ENCODE assay signal across 15 cellular contexts in genomic region chr7:5413449-5413786, GRCh38. TPM values are rescaled to one million over a fixed set of nuclear protein-coding genes. Genes with fewer than 3 reads are reported as not detected.
A peak's percentile ranks its signal among the peaks of the same experiment; 100 is the strongest.
DNase-seq lines count a peak whose midpoint lies in the region; ATAC-seq and TF ChIP-seq lines count a peak whose summit lies in the region.
"Had no signal": no experiment of that assay in that cellular context is flagged by ENCODE, and none has a peak within 500 bp of the region (broad histone marks: within the 10 kb centered on the region; RNA-seq: fewer than 3 reads in every experiment).

No MANE protein-coding gene starts in this region.

- no peak overlapping the region for H2AFZ ChIP-seq in mammary epithelial cell (ENCODE audit: low read depth, low read length)

- peaks cover 53% of the 10 kb centered on the region for H3K36me3 Mint-ChIP-seq in MCF 10A (ENCODE audit: insufficient read depth, unreplicated experiment)
- peaks cover 23% of the 10 kb centered on the region for H3K36me3 Mint-ChIP-seq in progenitor cell of endocrine pancreas (ENCODE audit: insufficient read depth)
- H3K36me3 Mint-ChIP-seq: activated naive CD4-positive, alpha-beta T cell treated with anti-CD3 and anti-CD28 coated beads, Interleukin-2, amount 10 ng/mL, durations not matched to agents 7 days and 5 days; naive thymus-derived CD4-positive, alpha-beta T cell had no signal

- H3K9me3 ChIP-seq in mammary epithelial cell (replicated peaks; ENCODE audit: insufficient read depth, low read length) (no peaks in the 10 kb centered on the region), esophagus muscularis mucosa (no peaks in the 10 kb centered on the region), upper lobe of right lung (no peaks in the 10 kb centered on the region), aorta (ENCODE audit: control insufficient read depth, low read length) (no peaks in the 10 kb centered on the region)
- H3K9me3 ChIP-seq: right atrium auricular region had no signal

- no peak for TF ChIP-seq POLR2A in esophagus muscularis mucosa (IDR thresholded peaks at IDR 0.05; ENCODE audit: low read depth)

- TF ChIP-seq EP300 in esophagus muscularis mucosa (IDR thresholded peaks at IDR 0.05), result no peak

- TF ChIP-seq CTCF in MCF 10A (IDR thresholded peaks at IDR 0.05; ENCODE audit: unreplicated experiment) (no peak), mammary epithelial cell (conservative IDR thresholded peaks at IDR 0.05 in 1 of 2, IDR thresholded peaks at IDR 0.05 in 1 of 2; ENCODE audit: extremely low read depth in 1 of 2, insufficient read depth in 1 of 2, low read depth in 1 of 2, low read length in 2 of 2) (no peak), esophagus muscularis mucosa (IDR thresholded peaks at IDR 0.05) (no peak), progenitor cell of endocrine pancreas (IDR thresholded peaks at IDR 0.05; ENCODE audit: unreplicated experiment) (no peak), upper lobe of right lung (IDR thresholded peaks at IDR 0.05) (no peak)

- dilution Hi-C loops in mammary epithelial cell (cut with HindIII; ENCODE audit: low sequenced_read_pairs), result no loop called here

- H3K27me3 Mint-ChIP-seq in MCF 10A (ENCODE audit: insufficient read depth, unreplicated experiment), result no peaks in the 10 kb centered on the region
- no peaks in the 10 kb centered on the region for H3K27me3 Mint-ChIP-seq in progenitor cell of endocrine pancreas

- intact Hi-C loops in MCF 10A (cut with micrococcal nuclease) (no loop called here), mammary epithelial cell (cut with micrococcal nuclease) (no loop called here), esophagus muscularis mucosa (cut with DNase I) (no loop called here), upper lobe of right lung (cut with DNase I) (no loop called here), aorta (cut with DNase I) (no loop called here)

- H3K9me3 Mint-ChIP-seq in MCF 10A (ENCODE audit: unreplicated experiment) (no peaks in the 10 kb centered on the region), progenitor cell of endocrine pancreas (ENCODE audit: low read depth) (no peaks in the 10 kb centered on the region)
- H3K9me3 Mint-ChIP-seq: activated CD4-positive, alpha-beta T cell treated with anti-CD3 and anti-CD28 coated beads, Interleukin-2, amount 10 ng/mL, durations not matched to agents 7 days and 5 days; activated naive CD4-positive, alpha-beta T cell treated with anti-CD3 and anti-CD28 coated beads, Interleukin-2, amount 10 ng/mL, durations not matched to agents 7 days and 5 days had no signal

- peaks cover 30% of the 10 kb centered on the region for H3K4me1 Mint-ChIP-seq in MCF 10A (ENCODE audit: insufficient read depth, unreplicated experiment)
- H3K4me1 Mint-ChIP-seq in progenitor cell of endocrine pancreas (ENCODE audit: low read depth), result peaks cover 31% of the 10 kb centered on the region

- H3K27ac Mint-ChIP-seq in MCF 10A (ENCODE audit: low read depth, unreplicated experiment), result no peak overlapping the region
- H3K27ac Mint-ChIP-seq in progenitor cell of endocrine pancreas, result peak overlapping the region; percentile 92
- H3K27ac Mint-ChIP-seq: activated CD4-positive, alpha-beta T cell treated with anti-CD3 and anti-CD28 coated beads, Interleukin-2, amount 10 ng/mL, durations not matched to agents 7 days and 5 days; activated naive CD4-positive, alpha-beta T cell treated with anti-CD3 and anti-CD28 coated beads, Interleukin-2, amount 10 ng/mL, durations not matched to agents 7 days and 5 days; naive thymus-derived CD4-positive, alpha-beta T cell had no signal

- in situ Hi-C loops in mammary epithelial cell (cut with MboI; ENCODE audit: low sequenced_read_pairs in 2 of 2), result no loop called here

- H3K27ac ChIP-seq in mammary epithelial cell (ENCODE audit: insufficient read depth, low read depth, low read length) (no peak overlapping the region), esophagus muscularis mucosa (replicated peaks in 1 of 4) (peak overlapping the region; percentile 96 to 100 (median 100)), upper lobe of right lung (peak overlapping the region; percentile 34), aorta (ENCODE audit: low read depth in 1 of 2, low read length in 2 of 2) (peak overlapping the region in 1 of 2 donors; percentile 0)
- H3K27ac ChIP-seq: brain microvascular endothelial cell had no signal

- POLR2A ChIA-PET in MCF 10A (lab: Yijun Ruan, JAX), result no interaction called here

- H3K4me3 ChIP-seq in mammary epithelial cell (replicated peaks in 1 of 3; ENCODE audit: insufficient read depth in 1 of 3, low read depth in 2 of 3, low read length in 3 of 3), result no peak overlapping the region
- no peak overlapping the region for H3K4me3 ChIP-seq in esophagus muscularis mucosa
- H3K4me3 ChIP-seq in upper lobe of right lung, result no peak overlapping the region
- no peak overlapping the region for H3K4me3 ChIP-seq in aorta (ENCODE audit: low read length in 2 of 2)
- H3K4me3 ChIP-seq: right atrium auricular region had no signal

- H3K9ac ChIP-seq in mammary epithelial cell (ENCODE audit: insufficient read depth, low read length), result no peak overlapping the region

- H3K4me1 ChIP-seq in mammary epithelial cell (ENCODE audit: insufficient read depth, low read length) (peaks cover 15% of the 10 kb centered on the region), esophagus muscularis mucosa (peaks cover 18 to 89% (median 79%) of the 10 kb centered on the region in 4 donors), upper lobe of right lung (peaks cover 43% of the 10 kb centered on the region), aorta (ENCODE audit: control insufficient read depth in 1 of 2, insufficient read depth in 2 of 2, low read length in 2 of 2) (no peaks in the 10 kb centered on the region)

- ATAC-seq in upper lobe of right lung (no peak), aorta (ENCODE audit: low FRiP score) (no peak)

- no peak overlapping the region for H3K4me2 ChIP-seq in mammary epithelial cell (ENCODE audit: insufficient read depth, low read depth, low read length)

- H4K20me1 ChIP-seq in mammary epithelial cell (ENCODE audit: insufficient read depth, low read length), result no peaks in the 10 kb centered on the region

- no peak for DNase-seq in MCF 10A (ENCODE audit: unreplicated experiment)
- no peak for DNase-seq in mammary epithelial cell
- no peak for DNase-seq in esophagus muscularis mucosa (ENCODE audit: extremely low spot score)
- no peak for DNase-seq in progenitor cell of endocrine pancreas (ENCODE audit: low spot score, unreplicated experiment)
- DNase-seq in upper lobe of right lung, result no peak
- no peak for DNase-seq in EL
- no peak for DNase-seq in NCI-H1417 treated with DMSO at 0.1 percent for 48 hours (lab: John Stamatoyannopoulos, UW)
- DNase-seq in aorta, result no peak
- DNase-seq: activated CD4-positive, alpha-beta T cell treated with anti-CD3 and anti-CD28 coated beads, Interleukin-2, amount 10 ng/mL, durations not matched to agents 7 days and 5 days; activated naive CD4-positive, alpha-beta T cell treated with anti-CD3 and anti-CD28 coated beads, Interleukin-2, amount 10 ng/mL, durations not matched to agents 7 days and 5 days; brain microvascular endothelial cell; naive thymus-derived CD4-positive, alpha-beta T cell; NCI-H1436 treated with DMSO at 0.1 percent for 48 hours; stimulated activated CD4-positive, alpha-beta T cell treated with anti-CD3 and anti-CD28 coated beads, Interleukin-2, amount 100 ng/mL, for 24 hours had no signal

- CTCF ChIA-PET in MCF 10A (lab: Yijun Ruan, JAX), result no interaction called here
- CTCF ChIA-PET in mammary epithelial cell (lab: Charles Lee; ENCODE audit: low non-redundant PET), result no interaction called here

- H3K27me3 ChIP-seq in mammary epithelial cell (ENCODE audit: insufficient read depth, low read length), result no peaks in the 10 kb centered on the region
- no peaks in the 10 kb centered on the region for H3K27me3 ChIP-seq in esophagus muscularis mucosa
- H3K27me3 ChIP-seq in upper lobe of right lung, result no peaks in the 10 kb centered on the region
- no peaks in the 10 kb centered on the region for H3K27me3 ChIP-seq in aorta (ENCODE audit: control insufficient read depth in 1 of 2, insufficient read depth in 2 of 2, low read length in 1 of 2)
- H3K27me3 ChIP-seq: brain microvascular endothelial cell, right atrium auricular region had no signal

- BruUV-seq in MCF 10A (replicated peaks; lab: Mats Ljungman, UMichigan) (no TSS peak), mammary epithelial cell (replicated peaks; lab: Mats Ljungman, UMichigan) (no TSS peak)

- peaks cover 70% of the 10 kb centered on the region for H3K79me2 ChIP-seq in mammary epithelial cell (ENCODE audit: insufficient read depth, low read length)

- peak overlapping the region; percentile 27 for H3K4me3 Mint-ChIP-seq in MCF 10A (ENCODE audit: unreplicated experiment)
- no peak overlapping the region for H3K4me3 Mint-ChIP-seq in progenitor cell of endocrine pancreas (ENCODE audit: low read depth)
- H3K4me3 Mint-ChIP-seq: activated CD4-positive, alpha-beta T cell treated with anti-CD3 and anti-CD28 coated beads, Interleukin-2, amount 10 ng/mL, durations not matched to agents 7 days and 5 days; activated naive CD4-positive, alpha-beta T cell treated with anti-CD3 and anti-CD28 coated beads, Interleukin-2, amount 10 ng/mL, durations not matched to agents 7 days and 5 days; naive thymus-derived CD4-positive, alpha-beta T cell had no signal

- H3K36me3 ChIP-seq in mammary epithelial cell (ENCODE audit: insufficient read depth, low read length) (no peaks in the 10 kb centered on the region), esophagus muscularis mucosa (peaks cover 0 to 8% (median 2%) of the 10 kb centered on the region in 4 donors), upper lobe of right lung (peaks cover 5% of the 10 kb centered on the region), aorta (ENCODE audit: control insufficient read depth in 1 of 2, insufficient read depth in 2 of 2, low read length in 1 of 2) (no peaks in the 10 kb centered on the region)
- H3K36me3 ChIP-seq: brain microvascular endothelial cell, right atrium auricular region had no signal

- 83% methylated on average over 6 of the region's 6 CpGs for WGBS in mammary epithelial cell (ENCODE audit: low coverage, missing lambda C conversion rate)
- 63% methylated on average over 6 of the region's 6 CpGs for WGBS in esophagus muscularis mucosa
- 63 to 64% methylated on average over 6 of the region's 6 CpGs for WGBS in aorta, 2 donors

RNA-seq across cellular contexts. Expression of gene TNRC18, which starts 10.2 kb away (rescaled TPM):
- total RNA-seq in MCF 10A (2022), result 120 and 132 TPM in 2 replicates
- 100 to 1,000 TPM in 1 of 2 donors, 10 to 100 TPM in 1; 62.2 to 121 TPM for total RNA-seq in mammary epithelial cell
- polyA plus RNA-seq in mammary epithelial cell, result 22.3 TPM
- polyA minus RNA-seq in mammary epithelial cell, result 123 TPM
- 100 to 1,000 TPM; 101 to 277 (median 166) TPM for total RNA-seq in esophagus muscularis mucosa
- 190 and 197 TPM in 2 replicates for total RNA-seq in progenitor cell of endocrine pancreas
- total RNA-seq in upper lobe of right lung, result 118 TPM
- total RNA-seq in aorta, result 100 to 1,000 TPM; 108 to 132 TPM
- 10 to 100 TPM; 41.8 to 48.4 TPM for polyA plus RNA-seq in aorta
